ENCODE assay signal across 1 cellular context in the genomic region with DNA sequence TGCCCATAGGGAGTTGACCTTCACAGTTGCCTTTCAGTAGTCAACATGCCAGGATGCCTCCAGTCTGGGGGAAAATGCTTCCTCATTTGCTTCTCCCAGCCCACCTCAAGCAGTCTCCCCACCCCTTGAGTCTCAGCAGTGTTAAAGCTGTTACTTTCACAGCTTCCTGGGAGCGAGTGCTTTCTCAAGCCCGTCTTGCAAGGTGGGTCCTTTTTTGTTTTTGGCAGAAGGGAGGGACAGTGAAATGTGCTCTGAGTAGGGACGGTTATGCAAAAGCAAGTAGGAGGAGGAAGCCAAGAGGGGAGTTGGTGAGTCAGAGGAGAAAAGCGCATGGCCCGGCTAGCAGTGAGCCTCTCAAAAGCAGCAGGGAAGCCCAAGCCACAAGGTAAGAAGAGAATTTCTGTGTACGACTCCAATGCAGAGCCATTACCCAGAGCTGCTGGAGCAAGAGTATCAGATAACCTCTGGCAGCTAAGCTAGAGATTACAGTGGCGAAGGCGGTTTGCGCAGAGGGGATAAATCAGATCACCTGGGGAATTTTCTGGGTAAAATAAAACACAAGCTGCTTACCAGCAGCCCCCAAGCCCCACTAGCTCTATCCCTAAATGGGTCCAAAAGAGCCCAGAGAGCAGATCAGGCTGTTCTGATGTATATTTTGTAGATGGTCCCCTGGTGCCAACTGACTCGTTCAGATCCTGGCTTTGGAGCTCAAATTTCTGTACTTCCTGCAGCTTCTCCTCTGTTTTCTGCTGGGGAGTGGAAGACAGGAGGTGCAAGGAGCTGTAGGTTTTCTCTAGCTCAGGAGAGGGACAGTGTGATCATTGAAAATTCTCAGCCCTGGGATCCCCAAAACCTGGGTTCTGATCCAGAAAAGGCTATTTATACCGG.
TF ChIP-seq lines count a peak whose summit lies in the region.

A gene (plus strand): TSS at position 316 of the 888 bp plus-strand sequence. CDS start 10,252 bp downstream, outside the sequence.

TF ChIP-seq in HepG2, 621 proteins besides CTCF, POLR2A, EP300 and RAD21 (continued from another document):
- TF ChIP-seq, protein P1, sequence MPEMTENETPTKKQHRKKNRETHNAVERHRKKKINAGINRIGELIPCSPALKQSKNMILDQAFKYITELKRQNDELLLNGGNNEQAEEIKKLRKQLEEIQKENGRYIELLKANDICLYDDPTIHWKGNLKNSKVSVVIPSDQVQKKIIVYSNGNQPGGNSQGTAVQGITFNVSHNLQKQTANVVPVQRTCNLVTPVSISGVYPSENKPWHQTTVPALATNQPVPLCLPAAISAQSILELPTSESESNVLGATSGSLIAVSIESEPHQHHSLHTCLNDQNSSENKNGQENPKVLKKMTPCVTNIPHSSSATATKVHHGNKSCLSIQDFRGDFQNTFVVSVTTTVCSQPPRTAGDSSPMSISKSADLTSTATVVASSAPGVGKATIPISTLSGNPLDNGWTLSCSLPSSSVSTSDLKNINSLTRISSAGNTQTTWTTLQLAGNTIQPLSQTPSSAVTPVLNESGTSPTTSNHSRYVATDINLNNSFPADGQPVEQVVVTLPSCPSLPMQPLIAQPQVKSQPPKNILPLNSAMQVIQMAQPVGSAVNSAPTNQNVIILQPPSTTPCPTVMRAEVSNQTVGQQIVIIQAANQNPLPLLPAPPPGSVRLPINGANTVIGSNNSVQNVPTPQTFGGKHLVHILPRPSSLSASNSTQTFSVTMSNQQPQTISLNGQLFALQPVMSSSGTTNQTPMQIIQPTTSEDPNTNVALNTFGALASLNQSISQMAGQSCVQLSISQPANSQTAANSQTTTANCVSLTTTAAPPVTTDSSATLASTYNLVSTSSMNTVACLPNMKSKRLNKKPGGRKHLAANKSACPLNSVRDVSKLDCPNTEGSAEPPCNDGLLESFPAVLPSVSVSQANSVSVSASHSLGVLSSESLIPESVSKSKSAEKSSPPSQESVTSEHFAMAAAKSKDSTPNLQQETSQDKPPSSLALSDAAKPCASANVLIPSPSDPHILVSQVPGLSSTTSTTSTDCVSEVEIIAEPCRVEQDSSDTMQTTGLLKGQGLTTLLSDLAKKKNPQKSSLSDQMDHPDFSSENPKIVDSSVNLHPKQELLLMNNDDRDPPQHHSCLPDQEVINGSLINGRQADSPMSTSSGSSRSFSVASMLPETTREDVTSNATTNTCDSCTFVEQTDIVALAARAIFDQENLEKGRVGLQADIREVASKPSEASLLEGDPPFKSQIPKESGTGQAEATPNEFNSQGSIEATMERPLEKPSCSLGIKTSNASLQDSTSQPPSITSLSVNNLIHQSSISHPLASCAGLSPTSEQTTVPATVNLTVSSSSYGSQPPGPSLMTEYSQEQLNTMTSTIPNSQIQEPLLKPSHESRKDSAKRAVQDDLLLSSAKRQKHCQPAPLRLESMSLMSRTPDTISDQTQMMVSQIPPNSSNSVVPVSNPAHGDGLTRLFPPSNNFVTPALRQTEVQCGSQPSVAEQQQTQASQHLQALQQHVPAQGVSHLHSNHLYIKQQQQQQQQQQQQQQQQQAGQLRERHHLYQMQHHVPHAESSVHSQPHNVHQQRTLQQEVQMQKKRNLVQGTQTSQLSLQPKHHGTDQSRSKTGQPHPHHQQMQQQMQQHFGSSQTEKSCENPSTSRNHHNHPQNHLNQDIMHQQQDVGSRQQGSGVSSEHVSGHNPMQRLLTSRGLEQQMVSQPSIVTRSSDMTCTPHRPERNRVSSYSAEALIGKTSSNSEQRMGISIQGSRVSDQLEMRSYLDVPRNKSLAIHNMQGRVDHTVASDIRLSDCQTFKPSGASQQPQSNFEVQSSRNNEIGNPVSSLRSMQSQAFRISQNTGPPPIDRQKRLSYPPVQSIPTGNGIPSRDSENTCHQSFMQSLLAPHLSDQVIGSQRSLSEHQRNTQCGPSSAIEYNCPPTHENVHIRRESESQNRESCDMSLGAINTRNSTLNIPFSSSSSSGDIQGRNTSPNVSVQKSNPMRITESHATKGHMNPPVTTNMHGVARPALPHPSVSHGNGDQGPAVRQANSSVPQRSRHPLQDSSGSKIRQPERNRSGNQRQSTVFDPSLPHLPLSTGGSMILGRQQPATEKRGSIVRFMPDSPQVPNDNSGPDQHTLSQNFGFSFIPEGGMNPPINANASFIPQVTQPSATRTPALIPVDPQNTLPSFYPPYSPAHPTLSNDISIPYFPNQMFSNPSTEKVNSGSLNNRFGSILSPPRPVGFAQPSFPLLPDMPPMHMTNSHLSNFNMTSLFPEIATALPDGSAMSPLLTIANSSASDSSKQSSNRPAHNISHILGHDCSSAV (CRISPR knock-in tag; IDR thresholded peaks at IDR 0.05; ENCODE audit: borderline replicate concordance) = no peak
- TF ChIP-seq CENPT (CRISPR knock-in tag; IDR thresholded peaks at IDR 0.05; ENCODE audit: low read depth) (no peak), TEAD2 (CRISPR knock-in tag; IDR thresholded peaks at IDR 0.05) (no peak), ZBTB3 (CRISPR knock-in tag; IDR thresholded peaks at IDR 0.05; ENCODE audit: borderline replicate concordance, low read depth) (no peak), ZNF432 (CRISPR knock-in tag; IDR thresholded peaks at IDR 0.05; ENCODE audit: borderline replicate concordance) (no peak)
